Comparison of ENCODE assay signal across 11 cellular contexts in the genomic region with DNA sequence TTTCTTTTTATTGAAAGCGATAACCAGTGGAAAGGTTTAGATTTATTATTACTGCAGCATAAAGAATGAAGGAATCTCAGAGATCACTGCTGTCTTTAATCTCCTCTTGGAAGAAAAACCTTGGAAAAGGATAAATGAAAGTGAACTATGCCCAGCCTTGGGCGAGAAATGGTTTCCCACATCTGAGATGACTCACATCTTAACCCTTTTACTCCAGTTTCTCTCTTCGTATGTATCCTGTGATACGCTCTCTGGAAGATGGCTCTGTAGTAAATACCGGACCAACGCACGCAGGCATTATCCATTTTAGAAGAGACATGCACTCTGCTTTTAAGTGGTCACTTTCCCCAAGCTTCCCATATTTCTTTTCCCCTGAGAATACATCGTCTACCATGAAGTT.
"Had no signal": no experiment of that assay in that cellular context is flagged by ENCODE, and none has a peak within 500 bp of the region (broad histone marks: within the 10 kb centered on the region; RNA-seq: fewer than 3 reads in every experiment).

No MANE protein-coding gene starts in this region.

- H3K27ac ChIP-seq: brain microvascular endothelial cell, heart right ventricle, right atrium auricular region had no signal

- DNase-seq: activated CD4-positive, alpha-beta T cell treated with anti-CD3 and anti-CD28 coated beads, Interleukin-2, amount 50 U/mL, for 1 hour; amniotic stem cell; brain microvascular endothelial cell; erythroblast; heart right ventricle; islet precursor cell; left ventricle myocardium superior; posterior cingulate gyrus had no signal

- ATAC-seq: heart right ventricle; left ventricle myocardium superior; stimulated activated effector memory CD8-positive, alpha-beta T cell treated with anti-CD3 and anti-CD28 coated beads, Interleukin-12 subunit alpha, Interleukin-12 subunit beta, amount 100 ng/mL, for 72 hours had no signal

- H3K4me1 ChIP-seq: heart right ventricle, right atrium auricular region had no signal

- H3K27me3 ChIP-seq: brain microvascular endothelial cell, heart right ventricle, right atrium auricular region, transverse colon had no signal

- H3K4me3 ChIP-seq: heart right ventricle, right atrium auricular region, transverse colon had no signal

- H3K36me3 ChIP-seq: brain microvascular endothelial cell, right atrium auricular region, transverse colon had no signal
